Comparison of ENCODE assay signal across 27 cellular contexts in genomic region chr1:44284184-44284583, GRCh38.
DNase-seq lines count a peak whose midpoint lies in the region; ATAC-seq, FAIRE-seq and TF ChIP-seq lines count a peak whose summit lies in the region.
"Had no signal": no experiment of that assay in that cellular context is flagged by ENCODE, and none has a peak within 500 bp of the region (broad histone marks: within the 10 kb centered on the region; RNA-seq: fewer than 3 reads in every experiment).

No MANE protein-coding gene starts in this region.

- H4K20me1 ChIP-seq in hepatocyte (ENCODE audit: insufficient read depth, poor library complexity, severe bottlenecking): no peaks in the 10 kb centered on the region

- no peak for FAIRE-seq in small intestine (lab: Jason Lieb, UNC)
- FAIRE-seq: endometrium, keratinocyte had no signal

- H3K4me1 ChIP-seq in hepatocyte (ENCODE audit: insufficient read depth): peaks cover 29% of the 10 kb centered on the region
- peaks cover 0 to 3% of the 10 kb centered on the region in 2 donors for H3K4me1 ChIP-seq in small intestine (ENCODE audit: control insufficient read depth in 2 of 2, insufficient read depth in 1 of 2, low read depth in 1 of 2, low read length in 1 of 2)

- peaks cover 1% of the 10 kb centered on the region for H3K79me2 ChIP-seq in hepatocyte

- no peak overlapping the region for H2AFZ ChIP-seq in hepatocyte
- H2AFZ ChIP-seq: GM23248 had no signal

- ATAC-seq in HG03159 (IDR thresholded peaks at IDR 0.05; ENCODE audit: unreplicated experiment): no peak
- ATAC-seq: activated CD4-positive, CD25-positive, alpha-beta regulatory T cell treated with anti-CD3 and anti-CD28 coated beads, Interleukin-2, amount 50 U/mL, for 24 hours; natural killer cell treated with Interleukin-12 subunit alpha and Interleukin-12 subunit beta and Interleukin-15 and Interleukin-18, amount 100 ng/mL, for 72 hours; Right ventricle myocardium inferior; stimulated activated memory B cell treated with anti-CD40 and anti-IgM and Interleukin-4, amounts not matched to agents 10 μg/mL and 1 μg/mL and 100 μg/mL, for 72 hours had no signal

- H3K9me3 ChIP-seq in hepatocyte (ENCODE audit: low read depth): no peaks in the 10 kb centered on the region
- H3K9me3 ChIP-seq in small intestine (ENCODE audit: control insufficient read depth, low read depth): no peaks in the 10 kb centered on the region
- H3K9me3 ChIP-seq: esophagus muscularis mucosa, MG63, upper lobe of left lung had no signal

- H3K27ac ChIP-seq in hepatocyte (peak overlapping the region; percentile 99), small intestine (ENCODE audit: low read depth in 1 of 2, low read length in 1 of 2) (no peak overlapping the region)
- H3K27ac ChIP-seq: esophagus muscularis mucosa, GM23248, KMS-11, upper lobe of left lung had no signal

- H3K4me3 ChIP-seq in hepatocyte (no peak overlapping the region), small intestine (ENCODE audit: low read depth in 1 of 2, low read length in 2 of 2) (no peak overlapping the region)
- H3K4me3 ChIP-seq: esophagus muscularis mucosa, GM23248, MG63, upper lobe of left lung had no signal

- TF ChIP-seq CTCF in hepatocyte (IDR thresholded peaks at IDR 0.05; ENCODE audit: poor library complexity): no peak

- no peak overlapping the region for H3K4me2 ChIP-seq in hepatocyte
- H3K4me2 ChIP-seq: KMS-11 had no signal

- no peaks in the 10 kb centered on the region for H3K9me2 ChIP-seq in hepatocyte (replicated peaks; ENCODE audit: insufficient read depth)

- DNase-seq in NCI-H2029 (lab: John Stamatoyannopoulos, UW) (peak; percentile 80), NCI-H69 (lab: John Stamatoyannopoulos, UW) (peak; percentile 69), hepatocyte (ENCODE audit: low spot score) (no peak), small intestine (peak; percentile 53), DMS 273 treated with DMSO at 0.1 percent for 48 hours (lab: John Stamatoyannopoulos, UW) (no peak), cerebellum (ENCODE audit: low spot score) (no peak)
- DNase-seq: activated CD4-positive, alpha-beta T cell treated with anti-CD3 and anti-CD28 coated beads, Interleukin-2, amount 50 U/mL, for 48 hours; activated naive CD4-positive, alpha-beta T cell treated with anti-CD3 and anti-CD28 coated beads for 36 hours; Calu3; central memory CD4-positive, alpha-beta T cell; dermis blood vessel endothelial cell; foreskin fibroblast; GM23248; MG63; midbrain; stimulated activated CD4-positive, alpha-beta T cell treated with anti-CD3 and anti-CD28 coated beads, Interleukin-15, amount 100 ng/mL, for 24 hours; T-helper 2 cell; upper lobe of left lung had no signal

- 94% methylated on average over 2 of the region's 2 CpGs for WGBS in hepatocyte (ENCODE audit: low lambda C conversion rate, missing lambda C conversion rate)
- WGBS in small intestine, 3 donors: 91 to 97% (median 95%) methylated on average over 2 of the region's 2 CpGs

- no peaks in the 10 kb centered on the region for H3K36me3 ChIP-seq in hepatocyte (replicated peaks; ENCODE audit: insufficient read depth, low read depth)
- H3K36me3 ChIP-seq in small intestine (ENCODE audit: control insufficient read depth in 2 of 2, insufficient read depth in 2 of 2, low read length in 2 of 2): peaks cover 0 to 13% of the 10 kb centered on the region in 2 donors

- H3K27me3 ChIP-seq in hepatocyte (no peaks in the 10 kb centered on the region), small intestine (ENCODE audit: control insufficient read depth in 2 of 2, insufficient read depth in 2 of 2, low read length in 2 of 2) (no peaks in the 10 kb centered on the region)
- H3K27me3 ChIP-seq: esophagus muscularis mucosa, MG63, upper lobe of left lung had no signal

Comparison
In these comparisons a context has a peak if more than half of its experiments do, and no peak if none do; other contexts are left out.
1. DNase-seq: peak in NCI-H2029 (single experiment), NCI-H69 (single experiment) and small intestine (single experiment); none in hepatocyte (single experiment), DMS 273 treated with DMSO at 0.1 percent for 48 hours (single experiment) and cerebellum (single experiment).